ENCODE assay signal across 1 cellular context in genomic region chr19:2236285-2237050, GRCh38.
TF ChIP-seq lines count a peak whose summit lies in the region.

TSS of gene PLEKHJ1 (minus strand) at chr19:2236329. CDS start at chr19:2236248, 81 bp downstream.
TSS of gene SF3A2 (plus strand) at chr19:2236824. CDS start at chr19:2243419, 6,595 bp downstream.

TF ChIP-seq in HEK293, 187 proteins besides CTCF, POLR2A, EP300 and RAD21 (continued from another document and continues in another):
- peak; percentile 92 for TF ChIP-seq ZBTB11 (tag by site-specific recombination; conservative IDR thresholded peaks at IDR 0.05; ENCODE audit: low read depth)
- TF ChIP-seq ZNF626 (tag by site-specific recombination; IDR thresholded peaks at IDR 0.05) = no peak
- TF ChIP-seq ZNF830 (tag by site-specific recombination; IDR thresholded peaks at IDR 0.05; ENCODE audit: low read depth) = no peak
- TF ChIP-seq ZNF623 (tag by site-specific recombination; IDR thresholded peaks at IDR 0.05) = no peak
- peak; percentile 83 for TF ChIP-seq KLF10 (tag by site-specific recombination; IDR thresholded peaks at IDR 0.05)
- no peak for TF ChIP-seq ZNF157 (tag by site-specific recombination; IDR thresholded peaks at IDR 0.05)
- TF ChIP-seq PATZ1 (tag by site-specific recombination; IDR thresholded peaks at IDR 0.05) = peak; percentile 53
- TF ChIP-seq ZNF513 (tag by site-specific recombination; IDR thresholded peaks at IDR 0.05) = no peak
- no peak for TF ChIP-seq ZNF558 (tag by site-specific recombination; IDR thresholded peaks at IDR 0.05)
- peak; percentile 25; the same call in 1 of the 2 replicates for TF ChIP-seq KLF17 (tag by site-specific recombination; IDR thresholded peaks at IDR 0.05)
- TF ChIP-seq SCRT2 (tag by site-specific recombination; IDR thresholded peaks at IDR 0.05) = 0 out of 2 replicates have a peak, but pooled peaks have one; percentile 17
- no peak for TF ChIP-seq MEIS1 (CRISPR knock-in tag; IDR thresholded peaks at IDR 0.05; ENCODE audit: borderline replicate concordance)
- TF ChIP-seq ZNF248 (tag by site-specific recombination; IDR thresholded peaks at IDR 0.05) = no peak
- 0 out of 2 replicates have a peak, but pooled peaks have one; percentile 6 for TF ChIP-seq OSR2 (tag by site-specific recombination; IDR thresholded peaks at IDR 0.05)
- TF ChIP-seq IKZF3 (tag by site-specific recombination; IDR thresholded peaks at IDR 0.05) = 0 out of 2 replicates have a peak, but pooled peaks have one; percentile 18
- TF ChIP-seq TCF7L2 (IDR thresholded peaks at IDR 0.05; ENCODE audit: borderline replicate concordance, low read depth, low read length) = no peak
- TF ChIP-seq ZNF211 (tag by site-specific recombination; IDR thresholded peaks at IDR 0.05; ENCODE audit: low read depth) = no peak
- no peak for TF ChIP-seq WT1 (tag by site-specific recombination; IDR thresholded peaks at IDR 0.05)
- no peak for TF ChIP-seq ZNF266 (tag by site-specific recombination; IDR thresholded peaks at IDR 0.05; ENCODE audit: low read depth)
- no peak for TF ChIP-seq PRDM2 (tag by site-specific recombination; IDR thresholded peaks at IDR 0.05; ENCODE audit: borderline replicate concordance)
- TF ChIP-seq ZNF449 (tag by site-specific recombination; IDR thresholded peaks at IDR 0.05) = no peak; the same call in 1 of the 2 replicates
- peak; percentile 86 for TF ChIP-seq SP3 (tag by site-specific recombination; IDR thresholded peaks at IDR 0.05)
- TF ChIP-seq SP2 (tag by site-specific recombination; IDR thresholded peaks at IDR 0.05) = peak; percentile 96
- no peak for TF ChIP-seq ZBTB44 (tag by site-specific recombination; IDR thresholded peaks at IDR 0.05)
- peak; percentile 58; the same call in 1 of the 2 replicates for TF ChIP-seq ZBTB8A (tag by site-specific recombination; IDR thresholded peaks at IDR 0.05)
- TF ChIP-seq ZNF660 (tag by site-specific recombination; IDR thresholded peaks at IDR 0.05) = peak; percentile 18
- peak; percentile 51 for TF ChIP-seq YY2 (tag by site-specific recombination; IDR thresholded peaks at IDR 0.05)
- peak; percentile 78 for TF ChIP-seq ZNF518A (tag by site-specific recombination; conservative IDR thresholded peaks at IDR 0.05; ENCODE audit: low read depth)
- no peak for TF ChIP-seq ZNF768 (tag by site-specific recombination; IDR thresholded peaks at IDR 0.05)
- TF ChIP-seq ZSCAN30 (tag by site-specific recombination; IDR thresholded peaks at IDR 0.05) = peak; percentile 86
- no peak for TF ChIP-seq ZNF19 (tag by site-specific recombination; IDR thresholded peaks at IDR 0.05; ENCODE audit: low read depth)
- TF ChIP-seq ZNF544 (tag by site-specific recombination; IDR thresholded peaks at IDR 0.05) = no peak
